ENCODE assay signal across 27 cellular contexts in genomic region chr22:46851311-46851710, GRCh38.
"Had no signal": no experiment of that assay in that cellular context is flagged by ENCODE, and none has a peak within 500 bp of the region (broad histone marks: within the 10 kb centered on the region; RNA-seq: fewer than 3 reads in every experiment).

No MANE protein-coding gene starts in this region.

- H3K27ac ChIP-seq: adrenal gland, breast epithelium, SK-N-MC, VCaP had no signal

- H3K27me3 Mint-ChIP-seq: activated CD4-positive, alpha-beta memory T cell treated with anti-CD3 and anti-CD28 coated beads, Interleukin-2, amount 10 ng/mL, durations not matched to agents 7 days and 5 days; activated CD4-positive, alpha-beta T cell treated with anti-CD3 and anti-CD28 coated beads, Interleukin-2, amount 10 ng/mL, durations not matched to agents 7 days and 5 days; activated naive CD8-positive, alpha-beta T cell treated with anti-CD3 and anti-CD28 coated beads, Interleukin-2, amount 10 ng/mL, durations not matched to agents 7 days and 5 days had no signal

- DNase-seq: activated CD4-positive, alpha-beta memory T cell treated with anti-CD3 and anti-CD28 coated beads, Interleukin-2, amount 10 ng/mL, durations not matched to agents 7 days and 5 days; activated CD4-positive, alpha-beta T cell treated with anti-CD3 and anti-CD28 coated beads, Interleukin-2, amount 10 ng/mL, durations not matched to agents 7 days and 5 days; activated CD4-positive, CD25-positive, alpha-beta regulatory T cell; activated CD8-positive, alpha-beta memory T cell treated with anti-CD3 and anti-CD28 coated beads, Interleukin-2, amount 50 U/mL, for 48 hours; activated naive CD4-positive, alpha-beta T cell treated with anti-CD3 and anti-CD28 coated beads, Interleukin-2, amount 50 U/mL, for 16 hours; activated naive CD8-positive, alpha-beta T cell treated with anti-CD3 and anti-CD28 coated beads, Interleukin-2, amount 10 ng/mL, durations not matched to agents 7 days and 5 days; activated T-cell treated with anti-CD3 and anti-CD28 coated beads, Interleukin-2, amount 50 U/mL, for 1 hour; anterior cingulate cortex; central memory CD4-positive, alpha-beta T cell; Karpas-422; NCI-H1105 treated with DMSO at 0.1 percent for 48 hours; NCI-H1436 treated with DMSO at 0.1 percent for 48 hours; NCI-H187; NCI-H345; NCI-H510A treated with DMSO at 0.1 percent for 48 hours; NCI-H69; NK-92 treated with Interleukin-12 subunit alpha and Interleukin-12 subunit beta, amount 100 ng/mL, for 24 hours; OCI-M1; RPMI8226; T-helper 1 cell had no signal

- H3K4me1 ChIP-seq: breast epithelium had no signal

- H3K4me3 Mint-ChIP-seq: activated CD4-positive, alpha-beta memory T cell treated with anti-CD3 and anti-CD28 coated beads, Interleukin-2, amount 10 ng/mL, durations not matched to agents 7 days and 5 days; activated CD4-positive, alpha-beta T cell treated with anti-CD3 and anti-CD28 coated beads, Interleukin-2, amount 10 ng/mL, durations not matched to agents 7 days and 5 days; activated naive CD8-positive, alpha-beta T cell treated with anti-CD3 and anti-CD28 coated beads, Interleukin-2, amount 10 ng/mL, durations not matched to agents 7 days and 5 days had no signal

- H3K36me3 ChIP-seq: adrenal gland, breast epithelium had no signal

- H3K9me3 Mint-ChIP-seq: activated CD4-positive, alpha-beta memory T cell treated with anti-CD3 and anti-CD28 coated beads, Interleukin-2, amount 10 ng/mL, durations not matched to agents 7 days and 5 days; activated CD4-positive, alpha-beta T cell treated with anti-CD3 and anti-CD28 coated beads, Interleukin-2, amount 10 ng/mL, durations not matched to agents 7 days and 5 days; activated naive CD8-positive, alpha-beta T cell treated with anti-CD3 and anti-CD28 coated beads, Interleukin-2, amount 10 ng/mL, durations not matched to agents 7 days and 5 days had no signal

- H3K27ac Mint-ChIP-seq: activated CD4-positive, alpha-beta memory T cell treated with anti-CD3 and anti-CD28 coated beads, Interleukin-2, amount 10 ng/mL, durations not matched to agents 7 days and 5 days; activated CD4-positive, alpha-beta T cell treated with anti-CD3 and anti-CD28 coated beads, Interleukin-2, amount 10 ng/mL, durations not matched to agents 7 days and 5 days had no signal

- H3K4me3 ChIP-seq: adrenal gland, breast epithelium, K562, SK-N-MC had no signal

- H3K9me3 ChIP-seq: adrenal gland, breast epithelium had no signal

- ATAC-seq: K562, Panc1, Right ventricle myocardium inferior had no signal

- H3K27me3 ChIP-seq: adrenal gland, breast epithelium had no signal
